Comparison of ENCODE assay signal across 18 cellular contexts in genomic region chr7:17027143-17027802, GRCh38.
DNase-seq lines count a peak whose midpoint lies in the region; ATAC-seq and TF ChIP-seq lines count a peak whose summit lies in the region.
"Had no signal": no experiment of that assay in that cellular context is flagged by ENCODE, and none has a peak within 500 bp of the region (broad histone marks: within the 10 kb centered on the region; RNA-seq: fewer than 3 reads in every experiment).

No MANE protein-coding gene starts in this region.

- DNase-seq in CD14-positive monocyte (ENCODE audit: low spot score) (no peak), NOMO-1 treated with DMSO at 0.1 percent for 48 hours (lab: John Stamatoyannopoulos, UW; ENCODE audit: unreplicated experiment) (peak; percentile 36), fibroblast of gingiva (ENCODE audit: low read depth) (peak; percentile 81), natural killer cell (no peak), NAMALWA (ENCODE audit: low spot score) (no peak), osteoblast (ENCODE audit: insufficient read length, low spot score, missing footprints) (no peak)
- DNase-seq: effector CD4-positive, alpha-beta T cell; KBM-7; NCI-H1417 treated with DMSO at 0.1 percent for 48 hours; nucleus accumbens; stimulated activated CD4-positive, alpha-beta T cell treated with anti-CD3 and anti-CD28 coated beads, Interleukin-2, amount 100 ng/mL, for 48 hours; T1000 had no signal

- peaks cover 0 to 2% (median 0%) of the 10 kb centered on the region in 7 donors for H3K9me3 Mint-ChIP-seq in CD14-positive monocyte
- H3K9me3 Mint-ChIP-seq in natural killer cell: no peaks in the 10 kb centered on the region
- H3K9me3 Mint-ChIP-seq: activated T-helper 1 cell treated with anti-CD3 and anti-CD28 coated beads, Interleukin-12 subunit alpha, Interleukin-12 subunit beta, Interleukin-2, Interleukin-4 antibody, amounts not matched to agents 30 ng/mL and 10 ng/mL and 1 ng/mL, durations not matched to agents 14 hours and 24 hours and 36 hours had no signal

- H3K27me3 ChIP-seq in osteoblast (ENCODE audit: insufficient read depth, low read length): no peaks in the 10 kb centered on the region

- H4K20me1 ChIP-seq in osteoblast (ENCODE audit: insufficient read depth, low read length): no peaks in the 10 kb centered on the region

- no peak overlapping the region for H3K4me3 ChIP-seq in osteoblast (ENCODE audit: insufficient read depth, low read length)
- H3K4me3 ChIP-seq: GM12878 had no signal

- no peaks in the 10 kb centered on the region for H3K79me2 ChIP-seq in osteoblast (ENCODE audit: insufficient read depth, low read length)

- H3K4me1 Mint-ChIP-seq in CD14-positive monocyte (peaks cover 42% of the 10 kb centered on the region), natural killer cell (peaks cover 41 to 55% of the 10 kb centered on the region in 2 donors)

- intact Hi-C loops in CD14-positive monocyte (cut with micrococcal nuclease) (no loop called here), natural killer cell (cut with micrococcal nuclease) (loop anchor here (5.0 to 10.0 kb wide), 2 partner anchors 118 to 270 kb away; partner anchors contain the start of gene AHR)

- H3K27ac Mint-ChIP-seq in CD14-positive monocyte (peak overlapping the region; percentile 76 to 90 (median 82)), natural killer cell (peak overlapping the region; percentile 53 to 86)
- H3K27ac Mint-ChIP-seq: activated T-helper 1 cell treated with anti-CD3 and anti-CD28 coated beads, Interleukin-12 subunit alpha, Interleukin-12 subunit beta, Interleukin-2, Interleukin-4 antibody, amounts not matched to agents 30 ng/mL and 10 ng/mL and 1 ng/mL, durations not matched to agents 14 hours and 24 hours and 36 hours had no signal

- no peaks in the 10 kb centered on the region for H3K4me1 ChIP-seq in osteoblast (ENCODE audit: insufficient read depth, low read length)

- no peak overlapping the region for H2AFZ ChIP-seq in osteoblast (ENCODE audit: low read length)

- peaks cover 0 to 2% (median 0%) of the 10 kb centered on the region in 3 donors for H3K27me3 Mint-ChIP-seq in CD14-positive monocyte (ENCODE audit: low read depth in 3 of 3)
- no peaks in the 10 kb centered on the region for H3K27me3 Mint-ChIP-seq in natural killer cell (ENCODE audit: low read depth in 2 of 2)

- no peak for ATAC-seq in natural killer cell
- ATAC-seq in HG03159 (IDR thresholded peaks at IDR 0.05; ENCODE audit: unreplicated experiment): no peak
- ATAC-seq in HG02870 (IDR thresholded peaks at IDR 0.05; ENCODE audit: unreplicated experiment): no peak
- ATAC-seq: activated CD4-positive, CD25-positive, alpha-beta regulatory T cell treated with anti-CD3 and anti-CD28 coated beads, Interleukin-2, amount 50 U/mL, for 24 hours; GM12878; SK-N-SH treated with all-trans-retinoic acid at 6 μM for 48 hours had no signal

- H3K4me2 ChIP-seq in osteoblast (ENCODE audit: insufficient read depth, low read length): no peak overlapping the region

- peaks cover 2% of the 10 kb centered on the region for H3K9me3 ChIP-seq in osteoblast (ENCODE audit: low read depth, low read length)

- no peak overlapping the region for H3K27ac ChIP-seq in osteoblast (ENCODE audit: low read depth, low read length)

- H3K4me3 Mint-ChIP-seq in CD14-positive monocyte (peak overlapping the region in 1 of 2 donors; percentile 48), natural killer cell (peak overlapping the region; percentile 2)
- H3K4me3 Mint-ChIP-seq: activated T-helper 1 cell treated with anti-CD3 and anti-CD28 coated beads, Interleukin-12 subunit alpha, Interleukin-12 subunit beta, Interleukin-2, Interleukin-4 antibody, amounts not matched to agents 30 ng/mL and 10 ng/mL and 1 ng/mL, durations not matched to agents 14 hours and 24 hours and 36 hours had no signal

- TF ChIP-seq CTCF in CD14-positive monocyte (IDR thresholded peaks at IDR 0.05): no peak
- TF ChIP-seq CTCF in natural killer cell (IDR thresholded peaks at IDR 0.05): no peak
- no peak for TF ChIP-seq CTCF in osteoblast (IDR thresholded peaks at IDR 0.05; ENCODE audit: extremely low read depth, low read depth, low read length)

- H3K36me3 Mint-ChIP-seq in CD14-positive monocyte: no peaks in the 10 kb centered on the region
- H3K36me3 Mint-ChIP-seq in natural killer cell: no peaks in the 10 kb centered on the region

- H3K36me3 ChIP-seq in osteoblast (ENCODE audit: insufficient read depth, low read length): no peaks in the 10 kb centered on the region

Comparison
In these comparisons a context has a peak if more than half of its experiments do, and no peak if none do; other contexts are left out.
1. DNase-seq: peak in NOMO-1 treated with DMSO at 0.1 percent for 48 hours (single experiment) and fibroblast of gingiva (single experiment); none in CD14-positive monocyte (single experiment), natural killer cell (single experiment), NAMALWA (single experiment) and osteoblast (single experiment).